In genomic region chr2:150063432-150063889, GRCh38 we compare ENCODE assay signal across 16 cellular contexts.
DNase-seq lines count a peak whose midpoint lies in the region; ATAC-seq, FAIRE-seq and TF ChIP-seq lines count a peak whose summit lies in the region.
"Had no signal": no experiment of that assay in that cellular context is flagged by ENCODE, and none has a peak within 500 bp of the region (broad histone marks: within the 10 kb centered on the region; RNA-seq: fewer than 3 reads in every experiment).

No MANE protein-coding gene starts in this region.

- dilution Hi-C loops in keratinocyte (cut with MboI; ENCODE audit: extremely low pct_ligation_motif_present, low sequenced_read_pairs) = no loop called here

- H3K4me3 ChIP-seq in choroid plexus epithelial cell (ENCODE audit: low read depth, low read length) (no peak overlapping the region), keratinocyte (ENCODE audit: control insufficient read depth in 2 of 3, extremely low read depth in 1 of 3, insufficient read depth in 2 of 3, low read depth in 1 of 3, low read length in 3 of 3) (no peak overlapping the region)
- H3K4me3 ChIP-seq: uterus had no signal

- no peak for TF ChIP-seq CTCF in choroid plexus epithelial cell (conservative IDR thresholded peaks at IDR 0.05; ENCODE audit: low read depth, low read length)
- no peak for TF ChIP-seq CTCF in keratinocyte (optimal IDR thresholded peaks at IDR 0.05 in 1 of 3, IDR thresholded peaks at IDR 0.05 in 1 of 3, conservative IDR thresholded peaks at IDR 0.05 in 1 of 3; ENCODE audit: extremely low read depth in 1 of 3, insufficient read depth in 2 of 3, low read length in 3 of 3)
- no peak for TF ChIP-seq CTCF in chondrocyte (IDR thresholded peaks at IDR 0.05)

- H3K9ac ChIP-seq in keratinocyte (ENCODE audit: control insufficient read depth, extremely low read depth, insufficient read depth, low read length) = no peak overlapping the region

- no peaks in the 10 kb centered on the region for H3K27me3 Mint-ChIP-seq in chondrocyte (ENCODE audit: low read depth)
- H3K27me3 Mint-ChIP-seq: activated CD4-positive, alpha-beta T cell treated with anti-CD3 and anti-CD28 coated beads for 36 hours; stimulated activated naive B cell treated with anti-CD40 and anti-IgM and Interleukin-4, amounts not matched to agents 10 μg/mL and 1 μg/mL and 100 μg/mL, for 72 hours had no signal

- no peak overlapping the region for H3K4me3 Mint-ChIP-seq in chondrocyte (ENCODE audit: unreplicated experiment)
- H3K4me3 Mint-ChIP-seq: activated CD4-positive, alpha-beta T cell treated with anti-CD3 and anti-CD28 coated beads for 36 hours; activated T-cell treated with anti-CD3 and anti-CD28 coated beads, Interleukin-2, amount 50 U/mL, for 4 hours; stimulated activated naive B cell treated with anti-CD40 and anti-IgM and Interleukin-4, amounts not matched to agents 10 μg/mL and 1 μg/mL and 100 μg/mL, for 72 hours had no signal

- H3K27ac ChIP-seq in keratinocyte (ENCODE audit: control insufficient read depth, insufficient read depth, low read length) = no peak overlapping the region
- H3K27ac ChIP-seq: uterus had no signal

- H3K4me1 ChIP-seq in keratinocyte (ENCODE audit: control insufficient read depth, extremely low read depth, insufficient read depth, low read length) = peaks cover 14% of the 10 kb centered on the region
- H3K4me1 ChIP-seq: uterus had no signal

- H2AFZ ChIP-seq in keratinocyte (ENCODE audit: control insufficient read depth, low read length) = no peak overlapping the region

- DNase-seq in AG20443 (ENCODE audit: low spot score) (peak; percentile 74), NCI-H446 treated with DMSO at 0.1 percent for 48 hours (lab: John Stamatoyannopoulos, UW) (peak; percentile 6), choroid plexus epithelial cell (ENCODE audit: low read depth) (peak; percentile 43), keratinocyte (ENCODE audit: low read depth, low spot score) (no peak), chondrocyte (ENCODE audit: low spot score) (no peak), NCI-H2081 treated with DMSO at 0.1 percent for 48 hours (lab: John Stamatoyannopoulos, UW) (no peak), DMS114 treated with DMSO at 0.1 percent for 48 hours (lab: John Stamatoyannopoulos, UW; ENCODE audit: unreplicated experiment) (no peak)
- DNase-seq: activated CD4-positive, alpha-beta T cell treated with anti-CD3 and anti-CD28 coated beads for 36 hours; activated T-cell treated with anti-CD3 and anti-CD28 coated beads, Interleukin-2, amount 50 U/mL, for 4 hours; anterior cingulate cortex; DMS53; stimulated activated CD4-positive, alpha-beta T cell treated with anti-CD3 and anti-CD28 coated beads, Interleukin-4, amount 100 ng/mL, for 24 hours; stimulated activated naive B cell treated with anti-CD40 and anti-IgM and Interleukin-4, amounts not matched to agents 10 μg/mL and 1 μg/mL and 100 μg/mL, for 72 hours; uterus had no signal

- no peaks in the 10 kb centered on the region for H3K36me3 ChIP-seq in keratinocyte (ENCODE audit: control insufficient read depth in 2 of 2, extremely low read depth in 1 of 2, insufficient read depth in 2 of 2, low read length in 2 of 2)
- H3K36me3 ChIP-seq: uterus had no signal

- no peaks in the 10 kb centered on the region for H3K27me3 ChIP-seq in keratinocyte (ENCODE audit: control insufficient read depth, extremely low read depth, insufficient read depth, low read length)
- H3K27me3 ChIP-seq: uterus had no signal

- ATAC-seq in GM21825 (IDR thresholded peaks at IDR 0.05; ENCODE audit: unreplicated experiment) = no peak
- ATAC-seq: activated CD4-positive, alpha-beta T cell treated with anti-CD3 and anti-CD28 coated beads for 36 hours; activated T-cell treated with anti-CD3 and anti-CD28 coated beads, Interleukin-2, amount 50 U/mL, for 4 hours; HCT116; stimulated activated naive B cell treated with anti-CD40 and anti-IgM and Interleukin-4, amounts not matched to agents 10 μg/mL and 1 μg/mL and 100 μg/mL, for 72 hours had no signal

- no peaks in the 10 kb centered on the region for H3K4me1 Mint-ChIP-seq in chondrocyte (ENCODE audit: low read depth)
- H3K4me1 Mint-ChIP-seq: activated CD4-positive, alpha-beta T cell treated with anti-CD3 and anti-CD28 coated beads for 36 hours; stimulated activated naive B cell treated with anti-CD40 and anti-IgM and Interleukin-4, amounts not matched to agents 10 μg/mL and 1 μg/mL and 100 μg/mL, for 72 hours had no signal

- peak; percentile 83 for FAIRE-seq in keratinocyte (lab: Jason Lieb, UNC)

- no peaks in the 10 kb centered on the region for H3K9me3 Mint-ChIP-seq in chondrocyte (ENCODE audit: low read depth)
- H3K9me3 Mint-ChIP-seq: activated T-cell treated with anti-CD3 and anti-CD28 coated beads, Interleukin-2, amount 50 U/mL, for 4 hours had no signal

- no peaks in the 10 kb centered on the region for H3K9me3 ChIP-seq in keratinocyte (ENCODE audit: control insufficient read depth, low read depth, low read length)
- H3K9me3 ChIP-seq: uterus had no signal

- no peaks in the 10 kb centered on the region for H3K36me3 Mint-ChIP-seq in chondrocyte (ENCODE audit: low read depth)
- H3K36me3 Mint-ChIP-seq: stimulated activated naive B cell treated with anti-CD40 and anti-IgM and Interleukin-4, amounts not matched to agents 10 μg/mL and 1 μg/mL and 100 μg/mL, for 72 hours had no signal

- no peak overlapping the region for H3K27ac Mint-ChIP-seq in chondrocyte (ENCODE audit: unreplicated experiment)
- H3K27ac Mint-ChIP-seq: activated CD4-positive, alpha-beta T cell treated with anti-CD3 and anti-CD28 coated beads for 36 hours; stimulated activated naive B cell treated with anti-CD40 and anti-IgM and Interleukin-4, amounts not matched to agents 10 μg/mL and 1 μg/mL and 100 μg/mL, for 72 hours had no signal

- H4K20me1 ChIP-seq in keratinocyte (ENCODE audit: control insufficient read depth, extremely low read depth, insufficient read depth, low read length) = no peaks in the 10 kb centered on the region

- no peaks in the 10 kb centered on the region for H3K9me1 ChIP-seq in keratinocyte (ENCODE audit: control insufficient read depth, extremely low read depth, insufficient read depth, low read length)

- no peaks in the 10 kb centered on the region for H3K79me2 ChIP-seq in keratinocyte (ENCODE audit: control insufficient read depth, insufficient read depth, low read length)

- H3K4me2 ChIP-seq in keratinocyte (ENCODE audit: control insufficient read depth, extremely low read depth, insufficient read depth, low read depth, low read length) = no peak overlapping the region

Comparison
In these comparisons a context has a peak if more than half of its experiments do, and no peak if none do; other contexts are left out.
1. DNase-seq: peak in AG20443 (single experiment), NCI-H446 treated with DMSO at 0.1 percent for 48 hours (single experiment) and choroid plexus epithelial cell (single experiment); none in keratinocyte (single experiment), chondrocyte (single experiment), NCI-H2081 treated with DMSO at 0.1 percent for 48 hours (single experiment) and DMS114 treated with DMSO at 0.1 percent for 48 hours (single experiment).